In genomic region chr4:47930971-47931804, GRCh38 we compare ENCODE assay signal across 2 cellular contexts.
TF ChIP-seq lines count a peak whose summit lies in the region.

No MANE protein-coding gene starts in this region.

TF ChIP-seq in IMR-90, 13 proteins besides CTCF, POLR2A, EP300 and RAD21:
- TF ChIP-seq, protein P1, sequence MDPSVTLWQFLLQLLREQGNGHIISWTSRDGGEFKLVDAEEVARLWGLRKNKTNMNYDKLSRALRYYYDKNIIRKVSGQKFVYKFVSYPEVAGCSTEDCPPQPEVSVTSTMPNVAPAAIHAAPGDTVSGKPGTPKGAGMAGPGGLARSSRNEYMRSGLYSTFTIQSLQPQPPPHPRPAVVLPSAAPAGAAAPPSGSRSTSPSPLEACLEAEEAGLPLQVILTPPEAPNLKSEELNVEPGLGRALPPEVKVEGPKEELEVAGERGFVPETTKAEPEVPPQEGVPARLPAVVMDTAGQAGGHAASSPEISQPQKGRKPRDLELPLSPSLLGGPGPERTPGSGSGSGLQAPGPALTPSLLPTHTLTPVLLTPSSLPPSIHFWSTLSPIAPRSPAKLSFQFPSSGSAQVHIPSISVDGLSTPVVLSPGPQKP (IDR thresholded peaks at IDR 0.05; ENCODE audit: borderline replicate concordance, low read depth, low read length): no peak
- no peak for TF ChIP-seq NFE2L2 (IDR thresholded peaks at IDR 0.05; ENCODE audit: low read depth, low read length)
- no peak for TF ChIP-seq USF2 (IDR thresholded peaks at IDR 0.05; ENCODE audit: low read depth, low read length)
- TF ChIP-seq MXI1 (IDR thresholded peaks at IDR 0.05; ENCODE audit: borderline replicate concordance, low read depth, low read length): no peak
- TF ChIP-seq SMC3 (IDR thresholded peaks at IDR 0.05; ENCODE audit: low read depth, low read length): no peak
- TF ChIP-seq CHD1 (IDR thresholded peaks at IDR 0.05; ENCODE audit: low read depth, low read length): no peak
- no peak for TF ChIP-seq MAZ (IDR thresholded peaks at IDR 0.05; ENCODE audit: borderline replicate concordance, low read depth, low read length)
- no peak for TF ChIP-seq FOS (IDR thresholded peaks at IDR 0.05; ENCODE audit: low read depth, low read length)
- TF ChIP-seq RFX5 (IDR thresholded peaks at IDR 0.05; ENCODE audit: low read depth, low read length): no peak
- TF ChIP-seq RCOR1 (IDR thresholded peaks at IDR 0.05; ENCODE audit: insufficient replicate concordance, low read length): no peak
- no peak for TF ChIP-seq MAFK (IDR thresholded peaks at IDR 0.05; ENCODE audit: low read depth, low read length)
- no peak for TF ChIP-seq BHLHE40 (IDR thresholded peaks at IDR 0.05; ENCODE audit: low read depth, low read length)
- no peak for TF ChIP-seq CEBPB (IDR thresholded peaks at IDR 0.05; ENCODE audit: low read depth, low read length)
TF ChIP-seq in IMR-90: peak in this region for 0.

TF ChIP-seq in HepG2, 621 proteins besides CTCF, POLR2A, EP300 and RAD21:
- TF ChIP-seq, protein P2, sequence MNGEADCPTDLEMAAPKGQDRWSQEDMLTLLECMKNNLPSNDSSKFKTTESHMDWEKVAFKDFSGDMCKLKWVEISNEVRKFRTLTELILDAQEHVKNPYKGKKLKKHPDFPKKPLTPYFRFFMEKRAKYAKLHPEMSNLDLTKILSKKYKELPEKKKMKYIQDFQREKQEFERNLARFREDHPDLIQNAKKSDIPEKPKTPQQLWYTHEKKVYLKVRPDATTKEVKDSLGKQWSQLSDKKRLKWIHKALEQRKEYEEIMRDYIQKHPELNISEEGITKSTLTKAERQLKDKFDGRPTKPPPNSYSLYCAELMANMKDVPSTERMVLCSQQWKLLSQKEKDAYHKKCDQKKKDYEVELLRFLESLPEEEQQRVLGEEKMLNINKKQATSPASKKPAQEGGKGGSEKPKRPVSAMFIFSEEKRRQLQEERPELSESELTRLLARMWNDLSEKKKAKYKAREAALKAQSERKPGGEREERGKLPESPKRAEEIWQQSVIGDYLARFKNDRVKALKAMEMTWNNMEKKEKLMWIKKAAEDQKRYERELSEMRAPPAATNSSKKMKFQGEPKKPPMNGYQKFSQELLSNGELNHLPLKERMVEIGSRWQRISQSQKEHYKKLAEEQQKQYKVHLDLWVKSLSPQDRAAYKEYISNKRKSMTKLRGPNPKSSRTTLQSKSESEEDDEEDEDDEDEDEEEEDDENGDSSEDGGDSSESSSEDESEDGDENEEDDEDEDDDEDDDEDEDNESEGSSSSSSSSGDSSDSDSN (CRISPR knock-in tag; IDR thresholded peaks at IDR 0.05): no peak
- TF ChIP-seq, protein P3, sequence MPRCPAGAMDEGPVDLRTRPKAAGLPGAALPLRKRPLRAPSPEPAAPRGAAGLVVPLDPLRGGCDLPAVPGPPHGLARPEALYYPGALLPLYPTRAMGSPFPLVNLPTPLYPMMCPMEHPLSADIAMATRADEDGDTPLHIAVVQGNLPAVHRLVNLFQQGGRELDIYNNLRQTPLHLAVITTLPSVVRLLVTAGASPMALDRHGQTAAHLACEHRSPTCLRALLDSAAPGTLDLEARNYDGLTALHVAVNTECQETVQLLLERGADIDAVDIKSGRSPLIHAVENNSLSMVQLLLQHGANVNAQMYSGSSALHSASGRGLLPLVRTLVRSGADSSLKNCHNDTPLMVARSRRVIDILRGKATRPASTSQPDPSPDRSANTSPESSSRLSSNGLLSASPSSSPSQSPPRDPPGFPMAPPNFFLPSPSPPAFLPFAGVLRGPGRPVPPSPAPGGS (CRISPR knock-in tag; IDR thresholded peaks at IDR 0.05): no peak
- TF ChIP-seq FOSL2 (CRISPR knock-in tag; IDR thresholded peaks at IDR 0.05) (no peak), NCOR1 (IDR thresholded peaks at IDR 0.05; ENCODE audit: borderline replicate concordance, low read length) (0 out of 2 replicates have a peak, but pooled peaks have one; percentile 27), ZNF260 (CRISPR knock-in tag; IDR thresholded peaks at IDR 0.05; ENCODE audit: borderline replicate concordance, low read depth) (no peak), HNF4A (CRISPR knock-in tag; IDR thresholded peaks at IDR 0.05) (0 out of 2 replicates have a peak, but pooled peaks have one; percentile 23), ZNF3 (CRISPR knock-in tag; IDR thresholded peaks at IDR 0.05) (no peak), ZNF766 (CRISPR knock-in tag; IDR thresholded peaks at IDR 0.05; ENCODE audit: borderline replicate concordance) (no peak)
- TF ChIP-seq, protein P4, sequence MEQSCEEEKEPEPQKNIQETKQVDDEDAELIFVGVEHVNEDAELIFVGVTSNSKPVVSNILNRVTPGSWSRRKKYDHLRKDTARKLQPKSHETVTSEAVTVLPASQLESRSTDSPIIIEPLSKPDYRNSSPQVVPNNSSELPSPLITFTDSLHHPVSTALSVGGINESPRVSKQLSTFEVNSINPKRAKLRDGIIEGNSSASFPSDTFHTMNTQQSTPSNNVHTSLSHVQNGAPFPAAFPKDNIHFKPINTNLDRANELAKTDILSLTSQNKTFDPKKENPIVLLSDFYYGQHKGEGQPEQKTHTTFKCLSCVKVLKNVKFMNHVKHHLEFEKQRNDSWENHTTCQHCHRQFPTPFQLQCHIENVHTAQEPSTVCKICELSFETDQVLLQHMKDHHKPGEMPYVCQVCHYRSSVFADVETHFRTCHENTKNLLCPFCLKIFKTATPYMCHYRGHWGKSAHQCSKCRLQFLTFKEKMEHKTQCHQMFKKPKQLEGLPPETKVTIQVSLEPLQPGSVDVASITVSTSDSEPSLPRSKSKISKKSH (CRISPR knock-in tag; IDR thresholded peaks at IDR 0.05; ENCODE audit: borderline replicate concordance): no peak
